In the genomic region with DNA sequence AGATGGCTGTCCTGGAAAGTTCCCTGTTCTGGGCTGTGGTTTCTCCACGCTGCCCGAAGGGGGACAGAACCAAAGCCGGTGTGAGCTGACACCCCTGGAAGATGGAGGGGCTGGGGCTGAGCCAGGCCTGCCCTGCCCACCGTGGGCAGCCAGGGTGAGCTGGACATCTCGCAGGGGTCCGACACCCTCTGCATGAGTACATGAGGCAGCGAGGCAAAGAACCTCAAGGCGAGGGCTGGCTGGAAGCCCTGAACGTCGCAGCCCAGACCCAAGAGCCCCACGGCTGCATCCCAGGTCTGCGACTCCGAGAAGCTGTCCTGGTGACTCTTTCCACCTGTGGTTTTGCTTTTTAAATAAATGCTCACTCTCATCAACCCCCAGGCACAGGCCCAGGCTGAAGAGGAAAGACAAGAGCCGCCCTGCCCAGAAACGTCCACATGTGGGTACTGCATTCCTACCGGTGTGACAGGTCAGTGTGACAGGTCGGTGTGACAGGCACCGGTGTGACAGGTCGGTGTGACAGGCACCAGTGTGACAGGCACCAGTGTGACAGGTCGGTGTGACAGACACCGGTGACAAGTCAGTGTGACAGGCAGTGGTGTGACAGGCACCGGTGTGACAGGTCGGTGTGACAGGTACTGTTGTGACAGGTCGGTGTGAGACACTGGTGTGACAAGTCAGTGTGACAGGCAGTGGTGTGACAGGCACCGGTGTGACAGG, we compare ENCODE assay signal across 23 cellular contexts. TPM values are rescaled to one million over a fixed set of nuclear protein-coding genes. Genes with fewer than 3 reads are reported as not detected.
A peak's percentile ranks its signal among the peaks of the same experiment; 100 is the strongest.
DNase-seq lines count a peak whose midpoint lies in the region; ATAC-seq, FAIRE-seq and TF ChIP-seq lines count a peak whose summit lies in the region.
"Had no signal": no experiment of that assay in that cellular context is flagged by ENCODE, and none has a peak within 500 bp of the region (broad histone marks: within the 10 kb centered on the region; RNA-seq: fewer than 3 reads in every experiment).

No MANE protein-coding gene starts in this region.

- TF ChIP-seq EP300 in HepG2 (IDR thresholded peaks at IDR 0.05; ENCODE audit: low read depth in 2 of 2, low read length in 2 of 2) (no peak), HepG2 (CRISPR knock-in tag; IDR thresholded peaks at IDR 0.05; ENCODE audit: borderline replicate concordance) (no peak), SK-N-SH (IDR thresholded peaks at IDR 0.05; ENCODE audit: borderline replicate concordance in 1 of 2, low read depth in 1 of 2, low read length in 1 of 2) (no peak)

- H4K20me1 ChIP-seq in HepG2 (ENCODE audit: insufficient read depth, low read length) (no peaks in the 10 kb centered on the region), SK-N-SH (ENCODE audit: insufficient read depth) (no peaks in the 10 kb centered on the region)

- peak; percentile 50 for DNase-seq in Right ventricle myocardium inferior (ENCODE audit: missing footprints)
- no peak for DNase-seq in cardiac septum (ENCODE audit: low spot score)
- DNase-seq in bronchial epithelial cell (ENCODE audit: low read depth), result no peak
- DNase-seq in HepG2 (ENCODE audit: low spot score), result no peak
- DNase-seq in psoas muscle, result peak; percentile 7 to 45
- no peak for DNase-seq in sciatic nerve (ENCODE audit: low spot score)
- no peak for DNase-seq in SK-N-SH
- DNase-seq: 8988T; CD4-positive, CD25-positive, alpha-beta regulatory T cell; COR-L47; DMS 273 treated with DMSO at 0.1 percent for 48 hours; DND-41; HCEC 1CT; Karpas-422; MG63; NCI-H1048; NCI-H1436; NCI-H1930; NCI-H226; NCI-H524 treated with DMSO at 0.1 percent for 48 hours; PC-3 had no signal

- intact Hi-C loops in Right ventricle myocardium inferior (cut with DNase I), result no loop called here
- intact Hi-C loops in cardiac septum (cut with DNase I), result no loop called here
- intact Hi-C loops in HepG2 (cut with micrococcal nuclease; ENCODE audit: unreplicated experiment), result no loop called here
- intact Hi-C loops in psoas muscle (cut with DNase I), result no loop called here
- intact Hi-C loops in sciatic nerve (cut with DNase I), result no loop called here

- H3K9ac ChIP-seq in HepG2 (ENCODE audit: insufficient read depth, low read depth, low read length) (no peak overlapping the region), SK-N-SH (no peak overlapping the region)

- FAIRE-seq in bronchial epithelial cell (lab: Jason Lieb, UNC), result peak; percentile 100
- FAIRE-seq in HepG2 (lab: Jason Lieb, UNC), result no peak

- TF ChIP-seq CTCF in bronchial epithelial cell (IDR thresholded peaks at IDR 0.05; ENCODE audit: insufficient read depth, low read length, severe bottlenecking) (no peak), HepG2 (CRISPR knock-in tag; IDR thresholded peaks at IDR 0.05) (no peak), psoas muscle (IDR thresholded peaks at IDR 0.05) (no peak), SK-N-SH (IDR thresholded peaks at IDR 0.05) (no peak)

- H3K9me3 ChIP-seq in HepG2 (ENCODE audit: low read length) (no peaks in the 10 kb centered on the region), psoas muscle (no peaks in the 10 kb centered on the region), SK-N-SH (no peaks in the 10 kb centered on the region)
- H3K9me3 ChIP-seq: MG63 had no signal

- no TSS peak for BruUV-seq in HepG2 (replicated peaks; lab: Mats Ljungman, UMichigan)

- H3K79me2 ChIP-seq in HepG2 (ENCODE audit: insufficient read depth, low read length) (no peaks in the 10 kb centered on the region), SK-N-SH (ENCODE audit: insufficient read depth) (peaks cover 5% of the 10 kb centered on the region; the same call in 1 of the 2 replicates)

- H3K9me2 ChIP-seq in SK-N-SH, result no peaks in the 10 kb centered on the region

- peaks cover 18% of the 10 kb centered on the region for H3F3A ChIP-seq in SK-N-SH (replicated peaks; ENCODE audit: insufficient read depth)

- no peak overlapping the region for H3K4me3 ChIP-seq in bronchial epithelial cell (ENCODE audit: low read depth, low read length)
- H3K4me3 ChIP-seq in HepG2 (replicated peaks in 1 of 3; ENCODE audit: insufficient read depth in 1 of 3, low read depth in 2 of 3, low read length in 3 of 3), result no peak overlapping the region
- H3K4me3 ChIP-seq in psoas muscle, result no peak overlapping the region
- no peak overlapping the region for H3K4me3 ChIP-seq in SK-N-SH (ENCODE audit: low read depth in 2 of 2, low read length in 1 of 2)
- H3K4me3 ChIP-seq: GM23338, MG63 had no signal

- H3K27ac ChIP-seq in HepG2 (ENCODE audit: extremely low read length, insufficient read depth, low read length), result no peak overlapping the region
- H3K27ac ChIP-seq in psoas muscle, result peak overlapping the region; percentile 41
- no peak overlapping the region for H3K27ac ChIP-seq in SK-N-SH (ENCODE audit: low read depth in 2 of 2, low read length in 1 of 2)

- 75% methylated on average over 23 of the region's 25 CpGs for WGBS in HepG2 (ENCODE audit: low lambda C conversion rate)
- WGBS in psoas muscle, 3 donors, result 93 to 95% (median 93%) methylated on average over 25 of the region's 25 CpGs
- 94% methylated on average over 11 of the region's 25 CpGs for WGBS in SK-N-SH (ENCODE audit: low lambda C conversion rate)

- H3K4me1 ChIP-seq in HepG2 (ENCODE audit: insufficient read depth, low read length), result peaks cover 15% of the 10 kb centered on the region
- peaks cover 13% of the 10 kb centered on the region for H3K4me1 ChIP-seq in psoas muscle
- peaks cover 13 to 24% of the 10 kb centered on the region in 2 experiments; a peak in 3 of 4 replicates for H3K4me1 ChIP-seq in SK-N-SH (ENCODE audit: control insufficient read depth in 1 of 2, insufficient read depth in 2 of 2, low read depth in 1 of 2, low read length in 1 of 2)

- H3K36me3 ChIP-seq in bronchial epithelial cell (ENCODE audit: control insufficient read depth, insufficient read depth, low read length), result peaks cover 11% of the 10 kb centered on the region
- H3K36me3 ChIP-seq in HepG2 (replicated peaks in 1 of 2; ENCODE audit: control insufficient read depth in 1 of 2, insufficient read depth in 2 of 2, low read length in 2 of 2), result no peaks in the 10 kb centered on the region
- peaks cover 2 to 48% of the 10 kb centered on the region in 2 donors for H3K36me3 ChIP-seq in psoas muscle (ENCODE audit: insufficient read depth in 1 of 2, low read depth in 1 of 2)
- H3K36me3 ChIP-seq in SK-N-SH (replicated peaks in 1 of 2; ENCODE audit: control insufficient read depth in 1 of 2, insufficient read depth in 2 of 2, low read length in 1 of 2), result peaks cover 0 to 32% of the 10 kb centered on the region in 2 experiments

- no peaks in the 10 kb centered on the region for H3K27me3 ChIP-seq in bronchial epithelial cell (ENCODE audit: control insufficient read depth, insufficient read depth, low read length)
- no peaks in the 10 kb centered on the region for H3K27me3 ChIP-seq in HepG2 (ENCODE audit: control insufficient read depth in 1 of 2, insufficient read depth in 2 of 2, low read length in 2 of 2)
- H3K27me3 ChIP-seq in psoas muscle (ENCODE audit: insufficient read depth in 3 of 3, low read length in 2 of 3), result no peaks in the 10 kb centered on the region
- H3K27me3 ChIP-seq in SK-N-SH (ENCODE audit: insufficient read depth), result no peaks in the 10 kb centered on the region
- H3K27me3 ChIP-seq: MG63 had no signal

- TF ChIP-seq POLR2A in HepG2 (IDR thresholded peaks at IDR 0.05; ENCODE audit: insufficient read depth in 1 of 2, low read depth in 2 of 2, low read length in 2 of 2), result no peak

- in situ Hi-C loops in HepG2 (cut with HindIII; ENCODE audit: extremely low pct_ligation_motif_present, low pct_unique_long_range_greater_than_20kb), result no loop called here

- H2AFZ ChIP-seq in HepG2 (ENCODE audit: low read length), result no peak overlapping the region
- H2AFZ ChIP-seq in SK-N-SH (ENCODE audit: low read depth), result no peak overlapping the region
- H2AFZ ChIP-seq: GM23338 had no signal

- POLR2A ChIA-PET in HepG2 (lab: Yijun Ruan, JAX) (no interaction called here), SK-N-SH (lab: Yijun Ruan, JAX) (no interaction called here)

- CTCF ChIA-PET in HepG2 (lab: Yijun Ruan, JAX; ENCODE audit: low intra/inter-chr PET ratio, low total read pairs), result no interaction called here
- CTCF ChIA-PET in SK-N-SH (lab: Yijun Ruan, JAX), result no interaction called here

- H3K4me2 ChIP-seq in HepG2 (ENCODE audit: low read depth, low read length) (no peak overlapping the region), SK-N-SH (no peak overlapping the region)
- H3K4me2 ChIP-seq: GM23338 had no signal

- no peak for TF ChIP-seq RAD21 in HepG2 (CRISPR knock-in tag; IDR thresholded peaks at IDR 0.05)
- TF ChIP-seq RAD21 in SK-N-SH (IDR thresholded peaks at IDR 0.05; ENCODE audit: low read length), result no peak

- ATAC-seq in Right ventricle myocardium inferior (no peak), HepG2 (no peak), psoas muscle (no peak), sciatic nerve (no peak), HG03571 (IDR thresholded peaks at IDR 0.05; ENCODE audit: unreplicated experiment) (no peak)
- ATAC-seq: GM23338 had no signal

RNA-seq across cellular contexts. Expression of gene GAS6, which starts 30.6 kb away (rescaled TPM):
- total RNA-seq in Right ventricle myocardium inferior (189 TPM), cardiac septum (201 TPM), bronchial epithelial cell (41.3 and 70.0 TPM in 2 replicates), HepG2 (2016; rRNA removed; fragmentation: Illumina TruSeq; extraction: Trizol) (0.09 and 0.11 TPM in 2 replicates), psoas muscle (100 to 1,000 TPM in 1 of 4 donors, 10 to 100 TPM in 3; 65.5 to 103 (median 75.9) TPM), sciatic nerve (302 TPM)
- total RNA-seq in HepG2 (2016; cell fraction: cytosol; rRNA removed; fragmentation: Illumina TruSeq; extraction: Trizol; ENCODE audit: low read depth), result 0.09 TPM in 1 of 2 replicates, not detected in the other
- total RNA-seq in HepG2 (2016; cell fraction: insoluble cytoplasmic fraction; rRNA removed; fragmentation: Illumina TruSeq; extraction: Trizol), result 0.09 TPM in 1 of 2 replicates, not detected in the other
- 0.19 and 0.21 TPM in 2 replicates for total RNA-seq in HepG2 (2016; cell fraction: membrane; rRNA removed; fragmentation: Illumina TruSeq; extraction: Trizol)
- total RNA-seq in HepG2 (2016; cell fraction: nucleus; rRNA removed; fragmentation: Illumina TruSeq; extraction: Trizol), result 0.28 TPM in 1 of 2 replicates, not detected in the other
- polyA plus RNA-seq in HepG2 (2011; rRNA removed) (0.21 and 0.24 TPM in 2 replicates), psoas muscle (10 to 100 TPM; 51.6 to 90.9 (median 52.1) TPM), SK-N-SH (2012; rRNA removed) (380 and 406 TPM in 2 replicates)
- polyA plus RNA-seq in HepG2 (2011; cell fraction: cytosol; rRNA removed), result 0.14 and 0.34 TPM in 2 replicates
- 0.57 and 0.93 TPM in 2 replicates for polyA plus RNA-seq in HepG2 (2011; cell fraction: nucleus; rRNA removed)
- 0.13 and 0.23 TPM in 2 replicates for polyA plus RNA-seq in HepG2 (2012)
- polyA plus RNA-seq in HepG2 (2016; cell fraction: cytosol; fragmentation: Illumina TruSeq; extraction: Trizol; ENCODE audit: low read depth), result 0.05 and 0.14 TPM in 2 replicates
- 0.09 and 0.13 TPM in 2 replicates for polyA plus RNA-seq in HepG2 (2016; cell fraction: insoluble cytoplasmic fraction; fragmentation: Illumina TruSeq; extraction: Trizol; ENCODE audit: low read depth)
- polyA plus RNA-seq in HepG2 (2016; cell fraction: membrane; fragmentation: Illumina TruSeq; extraction: Trizol; ENCODE audit: low read depth), result 0.15 and 0.21 TPM in 2 replicates
- polyA plus RNA-seq in HepG2 (2016; cell fraction: nucleus; fragmentation: Illumina TruSeq; extraction: Trizol; ENCODE audit: insufficient read depth, low read depth), result 0.52 and 0.59 TPM in 2 replicates
- polyA minus RNA-seq in HepG2 (2011; rRNA and poly(A)+ RNA removed; ENCODE audit: low replicate concordance), result 0.16 and 5.7 TPM in 2 replicates
- polyA minus RNA-seq in HepG2 (2011; cell fraction: cytosol; rRNA and poly(A)+ RNA removed), result not detected in 2 replicates
- polyA minus RNA-seq in HepG2 (2011; cell fraction: nucleus; rRNA and poly(A)+ RNA removed), result 0.13 TPM in 1 of 2 replicates, not detected in the other
- 236 and 359 TPM in 2 replicates for polyA plus RNA-seq in SK-N-SH (2012; cell fraction: cytosol; rRNA removed)
- polyA plus RNA-seq in SK-N-SH (2012; cell fraction: nucleus; rRNA removed), result 463 and 469 TPM in 2 replicates

Comparison
In these comparisons a context has a peak if more than half of its experiments do, and no peak if none do; other contexts are left out.
1. DNase-seq: peak in Right ventricle myocardium inferior (single experiment) and psoas muscle (2 of 2); none in cardiac septum (single experiment), bronchial epithelial cell (single experiment), HepG2 (single experiment), sciatic nerve (single experiment) and SK-N-SH (single experiment).
2. RNA of gene GAS6, which starts 30.6 kb away (total RNA-seq): 302 TPM in sciatic nerve (single experiment), 201 TPM in cardiac septum (single experiment), 189 TPM in Right ventricle myocardium inferior (single experiment), 65.5 to 103 TPM in psoas muscle and 41.3 to 70.0 TPM in bronchial epithelial cell; 0.09 to 0.28 TPM in HepG2; every median in the first group is over 10 times any median in the second.